Comparison of ENCODE assay signal across 1 cellular context in the genomic region with DNA sequence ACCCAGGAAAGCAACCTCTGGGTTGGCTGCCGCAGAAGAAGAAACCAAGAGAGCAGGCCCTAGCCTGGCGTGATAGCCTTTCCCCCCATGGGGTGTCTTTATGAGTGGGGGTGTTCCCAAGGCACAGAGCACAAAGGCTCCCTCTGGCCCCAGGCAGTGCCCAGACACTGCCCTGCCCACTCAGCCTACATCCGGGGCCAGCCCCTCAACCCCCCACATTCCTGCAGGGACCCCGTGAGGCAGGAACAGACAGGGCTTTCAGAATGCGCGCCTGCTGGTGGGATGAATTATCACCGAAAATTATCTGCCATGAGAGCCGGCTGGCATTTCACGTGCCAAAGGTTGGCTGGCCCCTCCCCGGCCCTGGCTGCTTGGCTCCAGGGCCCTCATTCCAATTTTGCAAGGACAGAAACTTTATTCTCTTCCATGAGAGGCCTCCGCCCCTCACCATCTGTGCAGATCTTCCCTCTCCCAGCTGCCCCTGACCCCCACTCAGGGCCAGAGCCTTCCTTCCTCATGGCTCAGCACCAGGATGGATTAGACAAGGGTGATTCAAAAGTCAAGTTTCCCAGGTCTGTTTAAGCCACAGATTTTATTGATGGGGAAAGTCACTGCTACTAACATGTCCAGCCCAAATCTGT.
TF ChIP-seq lines count a peak whose summit lies in the region.

No MANE protein-coding gene starts in this region.

TF ChIP-seq in HepG2, 621 proteins besides CTCF, POLR2A, EP300 and RAD21:
- 0 out of 2 replicates have a peak, but pooled peaks have one; percentile 48 for TF ChIP-seq HNRNPL (IDR thresholded peaks at IDR 0.05; ENCODE audit: low read depth, low read length)
- TF ChIP-seq ZBED4 (CRISPR knock-in tag; IDR thresholded peaks at IDR 0.05; ENCODE audit: borderline replicate concordance) = no peak
